16 cellular contexts compared by ENCODE assay signal in the genomic region with DNA sequence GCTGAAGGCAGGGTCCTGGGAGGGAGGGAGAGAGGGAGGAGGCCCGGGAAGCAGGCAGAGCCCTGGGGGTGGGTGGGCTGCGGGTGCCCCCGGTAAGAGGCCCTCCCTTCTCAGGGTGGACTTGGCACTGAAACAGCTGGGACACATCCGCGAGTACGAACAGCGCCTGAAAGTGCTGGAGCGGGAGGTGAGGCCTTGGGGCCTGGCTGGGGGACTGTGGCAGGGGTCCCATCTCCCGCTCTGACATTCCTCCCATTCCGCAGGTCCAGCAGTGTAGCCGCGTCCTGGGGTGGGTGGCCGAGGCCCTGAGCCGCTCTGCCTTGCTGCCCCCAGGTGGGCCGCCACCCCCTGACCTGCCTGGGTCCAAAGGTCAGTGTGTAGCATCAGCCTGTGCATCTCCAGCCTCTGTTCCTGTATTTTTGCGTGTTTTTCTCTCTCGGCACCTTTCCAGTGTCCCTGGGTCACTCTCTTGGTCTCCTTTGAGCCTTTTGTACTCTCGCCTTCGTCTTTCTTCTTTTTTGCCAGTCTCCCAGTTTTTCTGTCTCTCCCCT. TPM values are rescaled to one million over a fixed set of nuclear protein-coding genes. Genes with fewer than 3 reads are reported as not detected.
DNase-seq lines count a peak whose midpoint lies in the region; ATAC-seq and TF ChIP-seq lines count a peak whose summit lies in the region.
"Had no signal": no experiment of that assay in that cellular context is flagged by ENCODE, and none has a peak within 500 bp of the region (broad histone marks: within the 10 kb centered on the region; RNA-seq: fewer than 3 reads in every experiment).

No MANE protein-coding gene starts in this region.

- ATAC-seq in GM23338 (peak; percentile 60), HG03460 (IDR thresholded peaks at IDR 0.05; ENCODE audit: unreplicated experiment) (no peak), GM21381 (IDR thresholded peaks at IDR 0.05; ENCODE audit: unreplicated experiment) (no peak), HG02852 (IDR thresholded peaks at IDR 0.05; ENCODE audit: unreplicated experiment) (no peak)

- H3K79me2 ChIP-seq in GM23338 (replicated peaks; ENCODE audit: insufficient read depth) (no peaks in the 10 kb centered on the region), smooth muscle cell (ENCODE audit: low read depth) (no peaks in the 10 kb centered on the region)

- H3K9me3 Mint-ChIP-seq in GM23338 = peaks cover 18% of the 10 kb centered on the region
- H3K9me3 Mint-ChIP-seq: activated naive CD8-positive, alpha-beta T cell treated with anti-CD3 and anti-CD28 coated beads for 36 hours had no signal

- H3K27ac ChIP-seq in GM23338 (ENCODE audit: low read depth) (peak overlapping the region; percentile 90), smooth muscle cell (ENCODE audit: low read depth) (no peak overlapping the region)
- H3K27ac ChIP-seq: left lung had no signal

- H3K4me3 Mint-ChIP-seq in GM23338 = peak overlapping the region; percentile 75

- peaks cover 8% of the 10 kb centered on the region for H3K27me3 Mint-ChIP-seq in GM23338 (ENCODE audit: insufficient read depth, low read depth, poor library complexity)

- no peak overlapping the region for H3K27ac Mint-ChIP-seq in GM23338
- H3K27ac Mint-ChIP-seq: activated naive CD8-positive, alpha-beta T cell treated with anti-CD3 and anti-CD28 coated beads for 36 hours had no signal

- H3K36me3 ChIP-seq in GM23338 (ENCODE audit: insufficient read depth) (no peaks in the 10 kb centered on the region), kidney epithelial cell (ENCODE audit: control insufficient read depth, insufficient read depth, low read length) (no peaks in the 10 kb centered on the region), smooth muscle cell (ENCODE audit: low read depth) (no peaks in the 10 kb centered on the region)

- H2AFZ ChIP-seq in GM23338 = peak overlapping the region; percentile 72; the same call in 1 of the 2 replicates
- H2AFZ ChIP-seq in smooth muscle cell (ENCODE audit: low read depth) = no peak overlapping the region

- H3K4me3 ChIP-seq in GM23338 = peak overlapping the region; percentile 52
- H3K4me3 ChIP-seq in astrocyte of the spinal cord (ENCODE audit: low read depth, low read length) = peak overlapping the region; percentile 17
- H3K4me3 ChIP-seq in kidney epithelial cell (ENCODE audit: low read depth, low read length) = peak overlapping the region; percentile 33
- no peak overlapping the region for H3K4me3 ChIP-seq in smooth muscle cell
- H3K4me3 ChIP-seq: left lung had no signal

- H3F3A ChIP-seq in GM23338 (replicated peaks; ENCODE audit: low read depth) (peaks cover 10% of the 10 kb centered on the region), smooth muscle cell (ENCODE audit: low read depth) (no peaks in the 10 kb centered on the region)

- peaks cover 8% of the 10 kb centered on the region; the same call in 1 of the 2 replicates for H3K4me1 ChIP-seq in GM23338 (ENCODE audit: insufficient read depth)
- H3K4me1 ChIP-seq in smooth muscle cell (ENCODE audit: low read depth) = no peaks in the 10 kb centered on the region

- H3K36me3 Mint-ChIP-seq in GM23338 (ENCODE audit: low read depth) = peaks cover 27% of the 10 kb centered on the region
- H3K36me3 Mint-ChIP-seq: activated naive CD8-positive, alpha-beta T cell treated with anti-CD3 and anti-CD28 coated beads for 36 hours; naive thymus-derived CD8-positive, alpha-beta T cell had no signal

- peaks cover 4% of the 10 kb centered on the region for H3K4me1 Mint-ChIP-seq in GM23338

- TF ChIP-seq CTCF in GM23338 (conservative IDR thresholded peaks at IDR 0.05; ENCODE audit: low read depth in 2 of 2) (no peak), astrocyte of the spinal cord (IDR thresholded peaks at IDR 0.05; ENCODE audit: low read depth, low read length) (no peak), kidney epithelial cell (IDR thresholded peaks at IDR 0.05; ENCODE audit: insufficient read depth, low read length, poor library complexity, severe bottlenecking) (no peak), smooth muscle cell (IDR thresholded peaks at IDR 0.05; ENCODE audit: borderline replicate concordance, insufficient read depth, poor library complexity, severe bottlenecking) (no peak)

- H3K27me3 ChIP-seq in GM23338 (ENCODE audit: insufficient read depth) (no peaks in the 10 kb centered on the region), kidney epithelial cell (ENCODE audit: control insufficient read depth, insufficient read depth, low read length) (no peaks in the 10 kb centered on the region), smooth muscle cell (ENCODE audit: low read depth) (no peaks in the 10 kb centered on the region)
- H3K27me3 ChIP-seq: left lung had no signal

- DNase-seq in GM23338 (ENCODE audit: low spot score) (peak; percentile 62), astrocyte of the spinal cord (ENCODE audit: low read depth, low spot score) (no peak), kidney epithelial cell (ENCODE audit: low read depth) (no peak), smooth muscle cell (lab: John Stamatoyannopoulos, UW; ENCODE audit: unreplicated experiment) (no peak), G401 (ENCODE audit: low spot score) (no peak)
- DNase-seq: activated CD4-positive, CD25-positive, alpha-beta regulatory T cell; AML-193; Kasumi-1; left lung; NCI-H1694 had no signal

- no peak overlapping the region for H3K9ac ChIP-seq in smooth muscle cell (ENCODE audit: low read depth)

- H4K20me1 ChIP-seq in GM23338 (replicated peaks; ENCODE audit: insufficient read depth) = no peaks in the 10 kb centered on the region; the same call in 1 of the 2 replicates
- no peaks in the 10 kb centered on the region for H4K20me1 ChIP-seq in smooth muscle cell (ENCODE audit: low read depth)

- no peaks in the 10 kb centered on the region for H3K9me3 ChIP-seq in smooth muscle cell (replicated peaks; ENCODE audit: low read depth)
- H3K9me3 ChIP-seq: left lung had no signal

- WGBS in smooth muscle cell (ENCODE audit: low lambda C conversion rate) = 86% methylated on average over 10 of the region's 19 CpGs

- no peaks in the 10 kb centered on the region for H3K9me2 ChIP-seq in GM23338 (ENCODE audit: insufficient read depth)

- peak overlapping the region; percentile 92 for H3K4me2 ChIP-seq in GM23338
- H3K4me2 ChIP-seq in smooth muscle cell = peak overlapping the region; percentile 29

- in situ Hi-C loops in astrocyte of the spinal cord (cut with HindIII; ENCODE audit: low sequenced_read_pairs) (no loop called here), G401 (cut with HindIII; ENCODE audit: low sequenced_read_pairs) (no loop called here)

TF ChIP-seq in GM23338, 12 proteins besides CTCF, POLR2A, EP300 and RAD21 (continues in another document):
- TF ChIP-seq ZNF331 (CRISPR knock-in tag; IDR thresholded peaks at IDR 0.05; ENCODE audit: low read depth) = no peak
- no peak for TF ChIP-seq EZH2 (IDR thresholded peaks at IDR 0.05; ENCODE audit: low read depth, unreplicated experiment)

RNA-seq across cellular contexts. Expression of a gene that starts 53.4 kb away (rescaled TPM):
- total RNA-seq in GM23338 (2014; rRNA removed; shearing (Covaris generic)) = 11.6 and 16.5 TPM in 2 replicates
- polyA plus RNA-seq in GM23338 (2016; fragmentation: Nextera tagmentation; extraction: Ambion mirVana) (25.7 and 30.4 TPM in 2 replicates), smooth muscle cell (32.1 and 47.0 TPM in 2 replicates)
- total RNA-seq in kidney epithelial cell (13.5 and 16.7 TPM in 2 replicates), smooth muscle cell (15.0 and 27.7 TPM in 2 replicates)
- 17.5 and 18.6 TPM in 2 replicates for total RNA-seq in G401 (2014; rRNA removed; shearing (Covaris generic))
- total RNA-seq: activated naive CD8-positive, alpha-beta T cell treated with anti-CD3 and anti-CD28 coated beads for 36 hours; naive thymus-derived CD8-positive, alpha-beta T cell had no signal
- polyA plus RNA-seq: naive thymus-derived CD8-positive, alpha-beta T cell had no signal

RNA-seq across cellular contexts. Expression of a gene that starts 55.8 kb away (rescaled TPM):
- 1.4 and 1.9 TPM in 2 replicates for total RNA-seq in GM23338 (2014; rRNA removed; shearing (Covaris generic))
- polyA plus RNA-seq in GM23338 (2016; fragmentation: Nextera tagmentation; extraction: Ambion mirVana) (2.0 and 2.5 TPM in 2 replicates), smooth muscle cell (0.06 and 0.84 TPM in 2 replicates)
- total RNA-seq in kidney epithelial cell (not detected in 2 replicates), smooth muscle cell (1.1 TPM in 1 of 2 replicates, not detected in the other)
- 4.6 and 7.2 TPM in 2 replicates for total RNA-seq in G401 (2014; rRNA removed; shearing (Covaris generic))
- total RNA-seq: activated naive CD8-positive, alpha-beta T cell treated with anti-CD3 and anti-CD28 coated beads for 36 hours; naive thymus-derived CD8-positive, alpha-beta T cell; NCI-H460 had no signal
- polyA plus RNA-seq: naive thymus-derived CD8-positive, alpha-beta T cell had no signal
